In the genomic region with DNA sequence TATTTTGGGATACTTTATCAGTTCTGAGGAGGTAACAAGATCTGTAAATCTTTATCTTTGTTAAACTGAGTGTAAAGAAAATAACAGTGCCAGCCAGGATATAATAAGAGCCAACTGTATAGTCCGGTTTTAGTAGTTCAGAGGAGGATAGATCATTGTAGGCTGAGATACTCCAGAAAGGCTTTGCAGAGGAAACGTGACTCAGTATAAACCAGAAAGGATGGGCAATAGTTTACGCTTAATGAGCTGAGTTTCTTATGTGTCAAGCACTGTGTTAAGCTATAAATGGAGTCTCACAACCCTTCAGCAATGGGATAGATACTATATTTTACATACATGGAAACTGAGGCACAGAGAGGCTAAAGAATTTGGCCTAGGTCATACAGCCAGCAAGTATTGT, we compare ENCODE assay signal across 15 cellular contexts. TPM values are rescaled to one million over a fixed set of nuclear protein-coding genes. Genes with fewer than 3 reads are reported as not detected.
DNase-seq lines count a peak whose midpoint lies in the region; ATAC-seq and TF ChIP-seq lines count a peak whose summit lies in the region.
"Had no signal": no experiment of that assay in that cellular context is flagged by ENCODE, and none has a peak within 500 bp of the region (broad histone marks: within the 10 kb centered on the region; RNA-seq: fewer than 3 reads in every experiment).

No MANE protein-coding gene starts in this region.

- H3K4me1 Mint-ChIP-seq in endodermal cell = peaks cover 29% of the 10 kb centered on the region

- no peaks in the 10 kb centered on the region for H3K9me2 ChIP-seq in DOHH2 (replicated peaks; ENCODE audit: control insufficient read depth, low read length)
- no peaks in the 10 kb centered on the region for H3K9me2 ChIP-seq in SU-DHL-6 (replicated peaks; ENCODE audit: insufficient read depth, low read length)

- H3K27ac Mint-ChIP-seq in endodermal cell = no peak overlapping the region
- H3K27ac Mint-ChIP-seq: progenitor cell of endocrine pancreas had no signal

- peaks cover 0 to 55% (median 21%) of the 10 kb centered on the region in 11 experiments; a peak in 11 of 22 replicates for H4K20me1 ChIP-seq in BLaER1 treated with 17β-estradiol and CSF1 and Interleukin-3, amounts not matched to agents 10 nM and 100 nM
- H4K20me1 ChIP-seq in DOHH2 (ENCODE audit: control insufficient read depth, insufficient read depth, low read depth, low read length) (peaks cover 22% of the 10 kb centered on the region; the same call in 1 of the 2 replicates), SU-DHL-6 (ENCODE audit: low read depth, low read length) (0 out of 2 replicates have a peak, but pooled peaks cover 8% of the 10 kb centered on the region)

- peak overlapping the region in 1 of 11 experiments; percentile 24; a peak in 2 of 22 replicates for H3K9ac ChIP-seq in BLaER1 treated with 17β-estradiol and CSF1 and Interleukin-3, amounts not matched to agents 10 nM and 100 nM
- H3K9ac ChIP-seq in SU-DHL-6 (ENCODE audit: low read length) = no peak overlapping the region
- no peak overlapping the region for H3K9ac ChIP-seq in endodermal cell (ENCODE audit: extremely low read depth, low read length, poor library complexity, severe bottlenecking)

- peaks cover 32 to 52% (median 42%) of the 10 kb centered on the region in 10 experiments for H3K4me1 ChIP-seq in BLaER1 treated with 17β-estradiol and CSF1 and Interleukin-3, amounts not matched to agents 10 nM and 100 nM
- H3K4me1 ChIP-seq in DOHH2 (ENCODE audit: control insufficient read depth, low read length) (peaks cover 38% of the 10 kb centered on the region), endodermal cell (ENCODE audit: control insufficient read depth, insufficient read depth, low read length) (no peaks in the 10 kb centered on the region), foreskin keratinocyte (peaks cover 6% of the 10 kb centered on the region)

- H3K36me3 ChIP-seq in BLaER1 treated with 17β-estradiol and CSF1 and Interleukin-3, amounts not matched to agents 10 nM and 100 nM = peaks cover 14 to 54% (median 28%) of the 10 kb centered on the region in 11 experiments; a peak in 21 of 22 replicates
- peaks cover 58% of the 10 kb centered on the region for H3K36me3 ChIP-seq in DOHH2 (ENCODE audit: control insufficient read depth, low read length)
- H3K36me3 ChIP-seq in SU-DHL-6 (ENCODE audit: low read length) = peaks cover 16% of the 10 kb centered on the region; the same call in 1 of the 2 replicates
- H3K36me3 ChIP-seq in endodermal cell (ENCODE audit: control insufficient read depth, insufficient read depth, low read length) = peaks cover 21% of the 10 kb centered on the region

- H3K4me3 ChIP-seq in BLaER1 treated with 17β-estradiol and CSF1 and Interleukin-3, amounts not matched to agents 10 nM and 100 nM = peak overlapping the region in 2 of 10 experiments; percentile 26 to 82; a peak in 2 of 20 replicates
- H3K4me3 ChIP-seq in DOHH2 (ENCODE audit: low read length) (peak overlapping the region; percentile 29), SU-DHL-6 (ENCODE audit: insufficient read depth, low read length, poor library complexity, severe bottlenecking) (no peak overlapping the region), endodermal cell (ENCODE audit: low read length) (peak overlapping the region; percentile 8)
- H3K4me3 ChIP-seq: suprapubic skin had no signal

- 98 to 100% methylated on average over 3 of the region's 3 CpGs for WGBS in endodermal cell (ENCODE audit: insufficient coverage in 1 of 2, insufficient read length in 1 of 2), 2 experiments

- H3K4me3 Mint-ChIP-seq in endodermal cell = no peak overlapping the region

- H3K4me2 ChIP-seq in BLaER1 treated with 17β-estradiol and CSF1 and Interleukin-3, amounts not matched to agents 10 nM and 100 nM = peak overlapping the region; percentile 6 to 99 (median 80); a peak in 19 of 22 replicates
- H3K4me2 ChIP-seq in DOHH2 (ENCODE audit: low read length) (peak overlapping the region; percentile 97), SU-DHL-6 (ENCODE audit: low read depth, low read length, poor library complexity, severe bottlenecking) (peak overlapping the region; percentile 95)

- H3K9me3 ChIP-seq in BLaER1 treated with 17β-estradiol and CSF1 and Interleukin-3, amounts not matched to agents 10 nM and 100 nM (replicated peaks in 1 of 11) = no peaks in the 10 kb centered on the region
- no peaks in the 10 kb centered on the region for H3K9me3 ChIP-seq in DOHH2 (ENCODE audit: control insufficient read depth, insufficient read depth, low read length)
- no peaks in the 10 kb centered on the region for H3K9me3 ChIP-seq in SU-DHL-6 (ENCODE audit: insufficient read depth, low read length)
- H3K9me3 ChIP-seq in endodermal cell (ENCODE audit: control insufficient read depth, low read length) = no peaks in the 10 kb centered on the region
- H3K9me3 ChIP-seq: suprapubic skin had no signal

- no peak overlapping the region for H2AFZ ChIP-seq in SU-DHL-6 (ENCODE audit: low read depth, low read length, severe bottlenecking)

- H3K79me2 ChIP-seq in DOHH2 (ENCODE audit: control insufficient read depth, low read length) (peaks cover 66% of the 10 kb centered on the region), SU-DHL-6 (ENCODE audit: insufficient read depth, low read length) (peaks cover 67% of the 10 kb centered on the region)

- ATAC-seq in HG03108 (IDR thresholded peaks at IDR 0.05; ENCODE audit: unreplicated experiment) (no peak), foreskin keratinocyte (no peak)
- ATAC-seq: left cardiac atrium, T-cell had no signal

- TF ChIP-seq CTCF in DOHH2 (IDR thresholded peaks at IDR 0.05; ENCODE audit: low read depth, low read length, poor library complexity, severe bottlenecking) = no peak
- no peak for TF ChIP-seq CTCF in SU-DHL-6 (IDR thresholded peaks at IDR 0.05; ENCODE audit: insufficient read depth, low read length, poor library complexity, severe bottlenecking)
- TF ChIP-seq CTCF in endodermal cell (conservative IDR thresholded peaks at IDR 0.05) = no peak
- TF ChIP-seq CTCF in foreskin keratinocyte (conservative IDR thresholded peaks at IDR 0.05) = no peak

- no peak for DNase-seq in endodermal cell
- no peak for DNase-seq in NCI-H2081 treated with DMSO at 0.1 percent for 48 hours (lab: John Stamatoyannopoulos, UW)
- DNase-seq in foreskin keratinocyte = no peak
- DNase-seq: dorsolateral prefrontal cortex, KG1, left cardiac atrium, NCI-H1694, NCI-H524 treated with DMSO at 0.1 percent for 48 hours, T-cell had no signal

- peaks cover 14% of the 10 kb centered on the region for H3K36me3 Mint-ChIP-seq in endodermal cell (ENCODE audit: low read depth)

- H3K27me3 ChIP-seq in BLaER1 treated with 17β-estradiol and CSF1 and Interleukin-3, amounts not matched to agents 10 nM and 100 nM = no peaks in the 10 kb centered on the region
- no peaks in the 10 kb centered on the region for H3K27me3 ChIP-seq in DOHH2 (ENCODE audit: control insufficient read depth, low read length)
- H3K27me3 ChIP-seq in SU-DHL-6 (ENCODE audit: low read length) = no peaks in the 10 kb centered on the region
- no peaks in the 10 kb centered on the region for H3K27me3 ChIP-seq in endodermal cell (ENCODE audit: control insufficient read depth, insufficient read depth, low read length, poor library complexity, severe bottlenecking)
- H3K27me3 ChIP-seq in foreskin keratinocyte = no peaks in the 10 kb centered on the region
- H3K27me3 ChIP-seq: dorsolateral prefrontal cortex, suprapubic skin had no signal

- no peak overlapping the region for H3K27ac ChIP-seq in BLaER1 treated with 17β-estradiol and CSF1 and Interleukin-3, amounts not matched to agents 10 nM and 100 nM
- H3K27ac ChIP-seq in DOHH2 (ENCODE audit: low read depth, low read length) = no peak overlapping the region
- no peak overlapping the region for H3K27ac ChIP-seq in SU-DHL-6 (ENCODE audit: low read depth, low read length)
- no peak overlapping the region for H3K27ac ChIP-seq in endodermal cell (ENCODE audit: low read depth, low read length)
- no peak overlapping the region for H3K27ac ChIP-seq in foreskin keratinocyte
- H3K27ac ChIP-seq: dorsolateral prefrontal cortex, suprapubic skin had no signal

- H3F3A ChIP-seq in DOHH2 (ENCODE audit: control insufficient read depth, insufficient read depth) = 0 out of 2 replicates have a peak, but pooled peaks cover 4% of the 10 kb centered on the region
- no peaks in the 10 kb centered on the region for H3F3A ChIP-seq in SU-DHL-6 (ENCODE audit: insufficient read depth)

- no peaks in the 10 kb centered on the region for H3K9me3 Mint-ChIP-seq in endodermal cell
- H3K9me3 Mint-ChIP-seq: T-cell had no signal

- H3K27me3 Mint-ChIP-seq in endodermal cell (ENCODE audit: insufficient read depth) = no peaks in the 10 kb centered on the region
- H3K27me3 Mint-ChIP-seq: progenitor cell of endocrine pancreas, T-cell had no signal

RNA-seq across cellular contexts. Expression of a gene that starts 3.8 kb away (rescaled TPM):
- total RNA-seq in endodermal cell = 1 to 10 TPM; 8.9 to 9.7 TPM
- polyA plus RNA-seq in endodermal cell (2013, experiment 1 of 2) = 11.9 TPM
- 11.1 TPM for polyA plus RNA-seq in endodermal cell (2013, experiment 2 of 2)
- total RNA-seq in foreskin keratinocyte = 1.9 and 2.1 TPM in 2 replicates
- 1.9 and 2.3 TPM in 2 replicates for polyA plus RNA-seq in foreskin keratinocyte
